14 cellular contexts compared by ENCODE assay signal in genomic region chr17:17062356-17062755, GRCh38. TPM values are rescaled to one million over a fixed set of nuclear protein-coding genes. Genes with fewer than 3 reads are reported as not detected.
A peak's percentile ranks its signal among the peaks of the same experiment; 100 is the strongest.
DNase-seq lines count a peak whose midpoint lies in the region; ATAC-seq and TF ChIP-seq lines count a peak whose summit lies in the region.
"Had no signal": no experiment of that assay in that cellular context is flagged by ENCODE, and none has a peak within 500 bp of the region (broad histone marks: within the 10 kb centered on the region; RNA-seq: fewer than 3 reads in every experiment).

No MANE protein-coding gene starts in this region.

- no peak for ATAC-seq in natural killer cell
- ATAC-seq in natural killer cell treated with Interleukin-12 subunit alpha and Interleukin-12 subunit beta and Interleukin-15 and Interleukin-18, amount 100 ng/mL, for 72 hours = no peak

- no peaks in the 10 kb centered on the region for H3K9me3 Mint-ChIP-seq in natural killer cell
- no peaks in the 10 kb centered on the region for H3K9me3 Mint-ChIP-seq in natural killer cell treated with Interleukin-12 subunit alpha and Interleukin-12 subunit beta and Interleukin-15 and Interleukin-18, amount 100 ng/mL, for 72 hours
- H3K9me3 Mint-ChIP-seq in nephron progenitor cell = peaks cover 3% of the 10 kb centered on the region

- no peak for TF ChIP-seq POLR2A in uterus (IDR thresholded peaks at IDR 0.05)

- intact Hi-C loops in natural killer cell (cut with micrococcal nuclease) = no loop called here
- intact Hi-C loops in uterus (cut with DNase I; ENCODE audit: low total_unique reads) = no loop called here

- no peaks in the 10 kb centered on the region for H3K9me3 ChIP-seq in uterus
- H3K9me3 ChIP-seq: transverse colon had no signal

- H3K36me3 ChIP-seq in uterus = no peaks in the 10 kb centered on the region
- H3K36me3 ChIP-seq: transverse colon had no signal

- H3K27ac ChIP-seq in epithelial cell of prostate = peak overlapping the region; percentile 42
- H3K27ac ChIP-seq in uterus = peak overlapping the region in 1 of 2 donors; percentile 7
- H3K27ac ChIP-seq: transverse colon had no signal

- no peak overlapping the region for H3K4me3 Mint-ChIP-seq in natural killer cell
- no peak overlapping the region for H3K4me3 Mint-ChIP-seq in natural killer cell treated with Interleukin-12 subunit alpha and Interleukin-12 subunit beta and Interleukin-15 and Interleukin-18, amount 100 ng/mL, for 72 hours
- H3K4me3 Mint-ChIP-seq in nephron progenitor cell = no peak overlapping the region

- H3K4me1 Mint-ChIP-seq in natural killer cell (peaks cover 50 to 69% of the 10 kb centered on the region in 2 donors), nephron progenitor cell (peaks cover 41% of the 10 kb centered on the region)
- H3K4me1 Mint-ChIP-seq in natural killer cell treated with Interleukin-12 subunit alpha and Interleukin-12 subunit beta and Interleukin-15 and Interleukin-18, amount 100 ng/mL, for 72 hours (ENCODE audit: low read depth in 2 of 2) = peaks cover 41 to 46% of the 10 kb centered on the region in 2 donors

- H3K27ac Mint-ChIP-seq in natural killer cell (peak overlapping the region; percentile 78 to 84), nephron progenitor cell (peak overlapping the region; percentile 17)
- peak overlapping the region in 1 of 2 donors; percentile 36 for H3K27ac Mint-ChIP-seq in natural killer cell treated with Interleukin-12 subunit alpha and Interleukin-12 subunit beta and Interleukin-15 and Interleukin-18, amount 100 ng/mL, for 72 hours

- H3K4me3 ChIP-seq in uterus = no peak overlapping the region
- H3K4me3 ChIP-seq: transverse colon had no signal

- H3K27me3 Mint-ChIP-seq in natural killer cell (ENCODE audit: low read depth in 2 of 2) (no peaks in the 10 kb centered on the region), nephron progenitor cell (ENCODE audit: low read depth, poor library complexity) (no peaks in the 10 kb centered on the region)
- H3K27me3 Mint-ChIP-seq in natural killer cell treated with Interleukin-12 subunit alpha and Interleukin-12 subunit beta and Interleukin-15 and Interleukin-18, amount 100 ng/mL, for 72 hours = no peaks in the 10 kb centered on the region

- TF ChIP-seq CTCF in natural killer cell (IDR thresholded peaks at IDR 0.05) (no peak), nephron progenitor cell (IDR thresholded peaks at IDR 0.05) (no peak), uterus (IDR thresholded peaks at IDR 0.05) (no peak)

- H3K36me3 Mint-ChIP-seq in natural killer cell = no peaks in the 10 kb centered on the region
- H3K36me3 Mint-ChIP-seq in natural killer cell treated with Interleukin-12 subunit alpha and Interleukin-12 subunit beta and Interleukin-15 and Interleukin-18, amount 100 ng/mL, for 72 hours = no peaks in the 10 kb centered on the region
- H3K36me3 Mint-ChIP-seq in nephron progenitor cell (ENCODE audit: low read depth) = peaks cover 18% of the 10 kb centered on the region

- no peaks in the 10 kb centered on the region for H3K4me1 ChIP-seq in uterus

- DNase-seq in natural killer cell (no peak), epithelial cell of prostate (ENCODE audit: low read depth, low spot score) (no peak), nephron progenitor cell (no peak), uterus (no peak), glomerular visceral epithelial cell (ENCODE audit: extremely low spot score) (no peak), NCI-H2107 (lab: John Stamatoyannopoulos, UW) (no peak), UCSD-AML1 (lab: John Stamatoyannopoulos, UW; ENCODE audit: unreplicated experiment) (no peak)
- no peak for DNase-seq in natural killer cell treated with Interleukin-12 subunit alpha and Interleukin-12 subunit beta and Interleukin-15 and Interleukin-18, amount 100 ng/mL, for 72 hours (ENCODE audit: low spot score)
- DNase-seq: activated CD4-positive, CD25-positive, alpha-beta regulatory T cell treated with anti-CD3 and anti-CD28 coated beads, Interleukin-2, amount 50 U/mL, for 72 hours; amniotic stem cell; kidney glomerular epithelial cell; NCI-H510A; T-helper 1 cell; transverse colon had no signal

- H3K27me3 ChIP-seq in uterus = no peaks in the 10 kb centered on the region
- H3K27me3 ChIP-seq: transverse colon had no signal

RNA-seq across cellular contexts. Expression of gene MPRIP, which starts 20.1 kb away (rescaled TPM):
- total RNA-seq in natural killer cell (100 to 1,000 TPM; 225 to 272 (median 229) TPM), uterus (100 to 1,000 TPM in 2 of 4 donors, 10 to 100 TPM in 2; 61.5 to 407 (median 103) TPM)
- 100 to 1,000 TPM; 158 to 216 TPM for total RNA-seq in natural killer cell treated with Interleukin-12 subunit alpha and Interleukin-12 subunit beta and Interleukin-15 and Interleukin-18, amount 100 ng/mL, for 72 hours
